ENCODE assay signal across 8 cellular contexts in genomic region chr4:56757821-56758400, GRCh38.
DNase-seq lines count a peak whose midpoint lies in the region; TF ChIP-seq lines count a peak whose summit lies in the region.

No MANE protein-coding gene starts in this region.

- H3K4me3 Mint-ChIP-seq in HFFc6, result peak overlapping the region; percentile 81

- 2 to 3% methylated on average over 6 of the region's 6 CpGs for WGBS in thyroid gland, 2 donors

- H3K4me3 ChIP-seq in osteoblast (ENCODE audit: insufficient read depth, low read length), result peak overlapping the region; percentile 42
- H3K4me3 ChIP-seq in thyroid gland (replicated peaks in 1 of 3), result no peak overlapping the region

- no peaks in the 10 kb centered on the region for H3K27me3 ChIP-seq in osteoblast (ENCODE audit: insufficient read depth, low read length)
- no peaks in the 10 kb centered on the region for H3K27me3 ChIP-seq in thyroid gland

- H4K20me1 ChIP-seq in osteoblast (ENCODE audit: insufficient read depth, low read length), result no peaks in the 10 kb centered on the region

- no peaks in the 10 kb centered on the region for H3K36me3 ChIP-seq in osteoblast (ENCODE audit: insufficient read depth, low read length)
- no peaks in the 10 kb centered on the region for H3K36me3 ChIP-seq in thyroid gland

- peaks cover 39% of the 10 kb centered on the region for H3K4me1 Mint-ChIP-seq in HFFc6 (ENCODE audit: low read depth)

- H3K36me3 Mint-ChIP-seq in HFFc6 (ENCODE audit: low read depth), result no peaks in the 10 kb centered on the region

- peak; percentile 74 for DNase-seq in GM13976 (ENCODE audit: low spot score)
- peak; percentile 88 for DNase-seq in HFFc6
- peak; percentile 78 for DNase-seq in MV-4-11 (lab: John Stamatoyannopoulos, UW)
- peak; percentile 86 for DNase-seq in activated CD8-positive, alpha-beta memory T cell treated with anti-CD3 and anti-CD28 coated beads for 24 hours
- peak; percentile 66 for DNase-seq in epithelial cell of prostate (ENCODE audit: low read depth, low spot score)
- DNase-seq in osteoblast (ENCODE audit: insufficient read length, low spot score, missing footprints), result peak; percentile 91
- peak; percentile 92 to 93 for DNase-seq in thyroid gland
- no peak for DNase-seq in AML-193 (lab: John Stamatoyannopoulos, UW)

- peak overlapping the region; percentile 67 for H3K4me2 ChIP-seq in osteoblast (ENCODE audit: insufficient read depth, low read length)

- no peaks in the 10 kb centered on the region for H3K79me2 ChIP-seq in osteoblast (ENCODE audit: insufficient read depth, low read length)

- H3K4me1 ChIP-seq in osteoblast (ENCODE audit: insufficient read depth, low read length), result peaks cover 31% of the 10 kb centered on the region
- peaks cover 22 to 29% of the 10 kb centered on the region in 2 donors for H3K4me1 ChIP-seq in thyroid gland

- H3K27ac ChIP-seq in epithelial cell of prostate (peak overlapping the region; percentile 88), osteoblast (ENCODE audit: low read depth, low read length) (peak overlapping the region; percentile 96), thyroid gland (peak overlapping the region; percentile 88 to 95 (median 94))

- intact Hi-C loops in thyroid gland (cut with DNase I), result no loop called here

- H2AFZ ChIP-seq in osteoblast (ENCODE audit: low read length), result peak overlapping the region; percentile 73

- TF ChIP-seq POLR2A in thyroid gland (IDR thresholded peaks at IDR 0.05), result peak in 1 of 2 donors; percentile 62

- peaks cover 8% of the 10 kb centered on the region for H3K27me3 Mint-ChIP-seq in HFFc6 (ENCODE audit: insufficient read depth)

- TF ChIP-seq CTCF in GM13976 (IDR thresholded peaks at IDR 0.05; ENCODE audit: borderline replicate concordance, control extremely low read depth, extremely low read depth, insufficient read depth, missing control alignments), result no peak
- TF ChIP-seq CTCF in HFFc6 (IDR thresholded peaks at IDR 0.05), result no peak
- no peak for TF ChIP-seq CTCF in osteoblast (IDR thresholded peaks at IDR 0.05; ENCODE audit: extremely low read depth, low read depth, low read length)
- TF ChIP-seq CTCF in thyroid gland (IDR thresholded peaks at IDR 0.05), result no peak

- H3K9me3 ChIP-seq in osteoblast (ENCODE audit: low read depth, low read length) (no peaks in the 10 kb centered on the region), thyroid gland (no peaks in the 10 kb centered on the region)

- H3K27ac Mint-ChIP-seq in HFFc6, result peak overlapping the region; percentile 93

- H3K9me3 Mint-ChIP-seq in HFFc6, result no peaks in the 10 kb centered on the region

- in situ Hi-C loops in GM13976 (cut with MboI; ENCODE audit: low sequenced_read_pairs, unreplicated experiment), result no loop called here

Comparison
In these comparisons a context has a peak if more than half of its experiments do, and no peak if none do; other contexts are left out.
1. DNase-seq: peak in GM13976 (single experiment), HFFc6 (single experiment), MV-4-11 (single experiment), activated CD8-positive, alpha-beta memory T cell treated with anti-CD3 and anti-CD28 coated beads for 24 hours (single experiment), epithelial cell of prostate (single experiment), osteoblast (single experiment) and thyroid gland (2 of 2); none in AML-193 (0 of 2).
2. Peak in every context shown above with its lines, with median percentiles within 50 percentile points of each other: H3K27ac ChIP-seq.